20 cellular contexts compared by ENCODE assay signal in genomic region chr7:8060241-8060640, GRCh38.
"Had no signal": no experiment of that assay in that cellular context is flagged by ENCODE, and none has a peak within 500 bp of the region (broad histone marks: within the 10 kb centered on the region; RNA-seq: fewer than 3 reads in every experiment).

No MANE protein-coding gene starts in this region.

- DNase-seq: activated B cell treated with CpG ODN at 0.5 μM for 24 hours; activated CD4-positive, alpha-beta memory T cell treated with anti-CD3 and anti-CD28 coated beads for 36 hours; activated CD4-positive, alpha-beta T cell treated with anti-CD3 and anti-CD28 coated beads, Interleukin-2, amount 10 ng/mL, durations not matched to agents 7 days and 5 days; activated CD8-positive, alpha-beta memory T cell treated with anti-CD3 and anti-CD28 coated beads for 24 hours; activated gamma-delta T cell; activated naive CD4-positive, alpha-beta T cell treated with anti-CD3 and anti-CD28 coated beads for 36 hours; activated T-cell treated with anti-CD3 and anti-CD28 coated beads, Interleukin-2, amount 50 U/mL, for 4 hours; NCI-H1092; NCI-H1417 treated with DMSO at 0.1 percent for 48 hours; NCI-H1694; NCI-H2029; NCI-H2107; NCI-H2171 treated with DMSO at 0.1 percent for 48 hours; NCI-H226; NCI-H526 treated with DMSO at 0.1 percent for 48 hours; NCI-H82; SIG-M5; T-cell; T1000 had no signal

- H3K4me3 ChIP-seq: SK-N-MC had no signal

- H3K27ac ChIP-seq: SK-N-MC had no signal

- ATAC-seq: activated T-cell treated with anti-CD3 and anti-CD28 coated beads, Interleukin-2, amount 50 U/mL, for 4 hours; T-cell had no signal
